In the genomic region with DNA sequence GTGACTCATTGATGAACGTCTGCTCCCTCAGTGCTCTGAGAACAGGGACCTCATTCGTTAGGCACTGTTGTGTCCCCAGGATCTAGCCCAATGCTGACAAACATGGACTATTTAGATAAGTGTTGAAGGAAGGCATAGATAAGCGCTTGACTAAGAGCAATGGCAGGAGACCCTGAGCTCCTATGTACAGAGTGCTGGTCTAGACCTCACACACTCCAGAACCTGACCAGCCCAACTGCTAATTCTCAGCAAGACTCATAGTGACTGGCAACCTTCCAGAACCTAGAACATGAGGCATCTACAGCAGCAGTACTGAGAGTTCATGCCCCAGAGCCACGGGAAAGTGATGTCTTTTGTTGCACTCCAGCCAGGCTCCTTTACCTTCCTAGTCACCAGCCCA, we compare ENCODE assay signal across 18 cellular contexts.
DNase-seq lines count a peak whose midpoint lies in the region; ATAC-seq, FAIRE-seq and TF ChIP-seq lines count a peak whose summit lies in the region.
"Had no signal": no experiment of that assay in that cellular context is flagged by ENCODE, and none has a peak within 500 bp of the region (broad histone marks: within the 10 kb centered on the region; RNA-seq: fewer than 3 reads in every experiment).

No MANE protein-coding gene starts in this region.

- H2AFZ ChIP-seq in K562 (ENCODE audit: low read depth, low read length) = no peak overlapping the region
- H2AFZ ChIP-seq: parathyroid adenoma had no signal

- TF ChIP-seq CTCF in K562 (IDR thresholded peaks at IDR 0.05 in 2 of 3, conservative IDR thresholded peaks at IDR 0.05 in 1 of 3; ENCODE audit: insufficient read depth in 2 of 3, low read depth in 1 of 3, low read length in 3 of 3) (no peak), heart right ventricle (IDR thresholded peaks at IDR 0.05) (no peak)

- TF ChIP-seq EP300 in K562 (IDR thresholded peaks at IDR 0.05; ENCODE audit: low read length) = peak; percentile 20

- peak overlapping the region; percentile 19 for H3K4me2 ChIP-seq in K562 (ENCODE audit: insufficient read depth, low read length)
- H3K4me2 ChIP-seq: KMS-11 had no signal

- intact Hi-C loops in Right ventricle myocardium superior (cut with DNase I) (loop anchor here (10.0 kb wide), 1 partner anchor 91 kb away; no protein-coding TSS in a partner anchor), cardiac septum (cut with DNase I) (loop anchor here (2.0 to 5.0 kb wide), 2 partner anchors 89 to 153 kb away; no protein-coding TSS in a partner anchor), K562 (cut with micrococcal nuclease) (no loop called here), heart right ventricle (cut with DNase I) (loop anchor here in 4 of 10 donors (5.0 to 10.0 kb wide), 5 partner anchors 89 to 381 kb away; no protein-coding TSS in a partner anchor)

- peak; percentile 85 for FAIRE-seq in K562 (lab: Jason Lieb, UNC)
- FAIRE-seq: TTC549 had no signal

- no peak overlapping the region for H3K9ac ChIP-seq in K562 (ENCODE audit: insufficient read depth in 1 of 2, low read depth in 2 of 2, low read length in 2 of 2)
- H3K9ac ChIP-seq: KMS-11, parathyroid adenoma had no signal

- WGBS in K562 (ENCODE audit: insufficient coverage, low coverage, missing lambda C conversion rate) = 0% methylated on average over 3 of the region's 4 CpGs
- WGBS in heart right ventricle, 2 donors = 65 to 69% methylated on average over 4 of the region's 4 CpGs

- BruUV-seq in K562 (replicated peaks; lab: Mats Ljungman, UMichigan) = no TSS peak

- H3K4me3 ChIP-seq in K562 (no peak overlapping the region), heart right ventricle (no peak overlapping the region)
- H3K4me3 ChIP-seq: SJCRH30 had no signal

- no peak for TF ChIP-seq RAD21 in K562 (CRISPR knock-in tag; conservative IDR thresholded peaks at IDR 0.05 in 1 of 2, IDR thresholded peaks at IDR 0.05 in 1 of 2)

- H3K9me3 ChIP-seq in K562 (replicated peaks; ENCODE audit: control insufficient read depth, insufficient read depth, low read depth, low read length) = no peaks in the 10 kb centered on the region
- peaks cover 0 to 6% (median 0%) of the 10 kb centered on the region in 11 donors for H3K9me3 ChIP-seq in heart right ventricle
- H3K9me3 ChIP-seq: BE2C, SJCRH30 had no signal

- H3K9me1 ChIP-seq in K562 (ENCODE audit: control insufficient read depth, insufficient read depth, low read length) = peaks cover 2% of the 10 kb centered on the region

- 0 out of 2 replicates have a peak, but pooled peaks cover 6% of the 10 kb centered on the region for H4K20me1 ChIP-seq in K562 (replicated peaks; ENCODE audit: control insufficient read depth, insufficient read depth, low read length)

- no peaks in the 10 kb centered on the region for H3K79me2 ChIP-seq in K562 (ENCODE audit: control insufficient read depth, insufficient read depth, low read length)
- H3K79me2 ChIP-seq: parathyroid adenoma had no signal

- TF ChIP-seq POLR2A in K562 (conservative IDR thresholded peaks at IDR 0.05) = no peak

- ATAC-seq in Right ventricle myocardium superior (ENCODE audit: poor library complexity) (peak; percentile 21), K562 (peak; percentile 92), heart right ventricle (peak in 5 of 8 donors; percentile 22 to 48 (median 38)), HG03439 (IDR thresholded peaks at IDR 0.05; ENCODE audit: unreplicated experiment) (no peak), HG03469 (IDR thresholded peaks at IDR 0.05; ENCODE audit: unreplicated experiment) (no peak)

- in situ Hi-C loops in K562 (cut with MboI) = no loop called here

- POLR2A ChIA-PET in K562 (lab: Yijun Ruan, JAX) = no interaction called here

- no peaks in the 10 kb centered on the region for H3K27me3 ChIP-seq in K562 (ENCODE audit: control insufficient read depth in 2 of 2, insufficient read depth in 2 of 2, low read length in 2 of 2)
- no peaks in the 10 kb centered on the region for H3K27me3 ChIP-seq in heart right ventricle
- H3K27me3 ChIP-seq: BE2C, SJCRH30 had no signal

- H3K4me1 ChIP-seq in K562 (replicated peaks in 1 of 2; ENCODE audit: control insufficient read depth in 2 of 2, insufficient read depth in 2 of 2, low read length in 2 of 2) (peaks cover 8 to 20% of the 10 kb centered on the region in 2 experiments; a peak in 3 of 5 replicates), heart right ventricle (peaks cover 2 to 49% (median 23%) of the 10 kb centered on the region in 9 donors)
- H3K4me1 ChIP-seq: BE2C, parathyroid adenoma, SJCRH30 had no signal

- no peak overlapping the region; the same call in 2 of the 3 replicates for H3K27ac ChIP-seq in K562 (ENCODE audit: extremely low read depth, low read depth, low read length)
- peak overlapping the region in 6 of 10 donors; percentile 60 to 75 (median 65) for H3K27ac ChIP-seq in heart right ventricle
- H3K27ac ChIP-seq: KMS-11, parathyroid adenoma, SJCRH30 had no signal

- CTCF ChIA-PET in K562 (lab: Yijun Ruan, JAX; ENCODE audit: low intra/inter-chr PET ratio) = no interaction called here

- peaks cover 24% of the 10 kb centered on the region; the same call in 1 of the 3 replicates for H3K36me3 ChIP-seq in K562 (ENCODE audit: control insufficient read depth, insufficient read depth, low read length)
- H3K36me3 ChIP-seq in heart right ventricle = peaks cover 0 to 25% (median 0%) of the 10 kb centered on the region in 9 donors
- H3K36me3 ChIP-seq: BE2C, SJCRH30 had no signal

- no peak for DNase-seq in Right ventricle myocardium superior
- DNase-seq in cardiac septum (ENCODE audit: low spot score) = no peak
- peak; percentile 14 to 71 (median 29) for DNase-seq in K562 (ENCODE audit: extremely low read depth in 1 of 4, low spot score in 3 of 4)
- no peak for DNase-seq in heart right ventricle
- DNase-seq in cerebellar nuclear complex (lab: John Stamatoyannopoulos, UW) = no peak
- no peak for DNase-seq in occipital lobe (lab: John Stamatoyannopoulos, UW)
- DNase-seq: BE2C; central memory CD4-positive, alpha-beta T cell; DND-41; NCI-H1694 treated with DMSO at 0.1 percent for 48 hours; NK-92 treated with Interleukin-12 subunit alpha and Interleukin-12 subunit beta, amount 100 ng/mL, for 24 hours; SJCRH30; stimulated activated CD8-positive, alpha-beta memory T cell treated with anti-CD3 and anti-CD28 coated beads, Interleukin-4, amount 100 ng/mL, for 48 hours had no signal

TF ChIP-seq in K562, 482 proteins besides CTCF, POLR2A, EP300 and RAD21 (continues in another document):
- TF ChIP-seq ZNF431 (CRISPR knock-in tag; IDR thresholded peaks at IDR 0.05) (no peak), SMARCA4 (IDR thresholded peaks at IDR 0.05) (peak; percentile 54; the same call in 1 of the 2 replicates), GATAD2B (IDR thresholded peaks at IDR 0.05; ENCODE audit: borderline replicate concordance) (0 out of 2 replicates have a peak, but pooled peaks have one; percentile 20), TAL1 (IDR thresholded peaks at IDR 0.05) (peak; percentile 68), POLR2AphosphoS5 (IDR thresholded peaks at IDR 0.05; ENCODE audit: control insufficient read depth, insufficient read depth, low read depth, low read length) (no peak), GATA2 (CRISPR knock-in tag; IDR thresholded peaks at IDR 0.05) (0 out of 2 replicates have a peak, but pooled peaks have one; percentile 26), CBFA2T3 (IDR thresholded peaks at IDR 0.05) (peak; percentile 74), HNRNPK (IDR thresholded peaks at IDR 0.05; ENCODE audit: low read depth, low read length, poor library complexity, severe bottlenecking) (no peak), ZFPM2 (CRISPR knock-in tag; IDR thresholded peaks at IDR 0.05) (no peak), STAT5A (IDR thresholded peaks at IDR 0.05; ENCODE audit: borderline replicate concordance, low read length) (peak; percentile 59; the same call in 1 of the 2 replicates), ZNF184 (CRISPR knock-in tag; IDR thresholded peaks at IDR 0.05) (no peak), HDAC3 (IDR thresholded peaks at IDR 0.05; ENCODE audit: borderline replicate concordance, partially characterized antibody) (peak; percentile 48), ZNF311 (CRISPR knock-in tag; IDR thresholded peaks at IDR 0.05) (no peak), CREB1 (IDR thresholded peaks at IDR 0.05) (no peak), CREB1 (CRISPR knock-in tag; IDR thresholded peaks at IDR 0.05) (no peak)
- TF ChIP-seq, protein P1, sequence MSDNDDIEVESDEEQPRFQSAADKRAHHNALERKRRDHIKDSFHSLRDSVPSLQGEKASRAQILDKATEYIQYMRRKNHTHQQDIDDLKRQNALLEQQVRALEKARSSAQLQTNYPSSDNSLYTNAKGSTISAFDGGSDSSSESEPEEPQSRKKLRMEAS (CRISPR knock-in tag; IDR thresholded peaks at IDR 0.05) = no peak
- TF ChIP-seq, protein P2, sequence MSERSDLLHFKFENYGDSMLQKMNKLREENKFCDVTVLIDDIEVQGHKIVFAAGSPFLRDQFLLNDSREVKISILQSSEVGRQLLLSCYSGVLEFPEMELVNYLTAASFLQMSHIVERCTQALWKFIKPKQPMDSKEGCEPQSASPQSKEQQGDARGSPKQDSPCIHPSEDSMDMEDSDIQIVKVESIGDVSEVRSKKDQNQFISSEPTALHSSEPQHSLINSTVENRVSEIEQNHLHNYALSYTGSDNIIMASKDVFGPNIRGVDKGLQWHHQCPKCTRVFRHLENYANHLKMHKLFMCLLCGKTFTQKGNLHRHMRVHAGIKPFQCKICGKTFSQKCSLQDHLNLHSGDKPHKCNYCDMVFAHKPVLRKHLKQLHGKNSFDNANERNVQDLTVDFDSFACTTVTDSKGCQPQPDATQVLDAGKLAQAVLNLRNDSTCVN (CRISPR knock-in tag; IDR thresholded peaks at IDR 0.05) = no peak
- TF ChIP-seq, protein P3, sequence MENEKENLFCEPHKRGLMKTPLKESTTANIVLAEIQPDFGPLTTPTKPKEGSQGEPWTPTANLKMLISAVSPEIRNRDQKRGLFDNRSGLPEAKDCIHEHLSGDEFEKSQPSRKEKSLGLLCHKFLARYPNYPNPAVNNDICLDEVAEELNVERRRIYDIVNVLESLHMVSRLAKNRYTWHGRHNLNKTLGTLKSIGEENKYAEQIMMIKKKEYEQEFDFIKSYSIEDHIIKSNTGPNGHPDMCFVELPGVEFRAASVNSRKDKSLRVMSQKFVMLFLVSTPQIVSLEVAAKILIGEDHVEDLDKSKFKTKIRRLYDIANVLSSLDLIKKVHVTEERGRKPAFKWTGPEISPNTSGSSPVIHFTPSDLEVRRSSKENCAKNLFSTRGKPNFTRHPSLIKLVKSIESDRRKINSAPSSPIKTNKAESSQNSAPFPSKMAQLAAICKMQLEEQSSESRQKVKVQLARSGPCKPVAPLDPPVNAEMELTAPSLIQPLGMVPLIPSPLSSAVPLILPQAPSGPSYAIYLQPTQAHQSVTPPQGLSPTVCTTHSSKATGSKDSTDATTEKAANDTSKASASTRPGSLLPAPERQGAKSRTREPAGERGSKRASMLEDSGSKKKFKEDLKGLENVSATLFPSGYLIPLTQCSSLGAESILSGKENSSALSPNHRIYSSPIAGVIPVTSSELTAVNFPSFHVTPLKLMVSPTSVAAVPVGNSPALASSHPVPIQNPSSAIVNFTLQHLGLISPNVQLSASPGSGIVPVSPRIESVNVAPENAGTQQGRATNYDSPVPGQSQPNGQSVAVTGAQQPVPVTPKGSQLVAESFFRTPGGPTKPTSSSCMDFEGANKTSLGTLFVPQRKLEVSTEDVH (IDR thresholded peaks at IDR 0.05; ENCODE audit: low read depth, partially characterized antibody) = peak; percentile 91

Comparison
In these comparisons a context has a peak if more than half of its experiments do, and no peak if none do; other contexts are left out.
1. ATAC-seq: peak in Right ventricle myocardium superior (single experiment), K562 (single experiment) and heart right ventricle (5 of 8); none in HG03439 (single experiment) and HG03469 (single experiment).
2. DNase-seq: peak in K562 (4 of 4); none in Right ventricle myocardium superior (single experiment), cardiac septum (single experiment), heart right ventricle (0 of 2), cerebellar nuclear complex (0 of 2) and occipital lobe (single experiment).